Comparison of ENCODE assay signal across 17 cellular contexts in the genomic region with DNA sequence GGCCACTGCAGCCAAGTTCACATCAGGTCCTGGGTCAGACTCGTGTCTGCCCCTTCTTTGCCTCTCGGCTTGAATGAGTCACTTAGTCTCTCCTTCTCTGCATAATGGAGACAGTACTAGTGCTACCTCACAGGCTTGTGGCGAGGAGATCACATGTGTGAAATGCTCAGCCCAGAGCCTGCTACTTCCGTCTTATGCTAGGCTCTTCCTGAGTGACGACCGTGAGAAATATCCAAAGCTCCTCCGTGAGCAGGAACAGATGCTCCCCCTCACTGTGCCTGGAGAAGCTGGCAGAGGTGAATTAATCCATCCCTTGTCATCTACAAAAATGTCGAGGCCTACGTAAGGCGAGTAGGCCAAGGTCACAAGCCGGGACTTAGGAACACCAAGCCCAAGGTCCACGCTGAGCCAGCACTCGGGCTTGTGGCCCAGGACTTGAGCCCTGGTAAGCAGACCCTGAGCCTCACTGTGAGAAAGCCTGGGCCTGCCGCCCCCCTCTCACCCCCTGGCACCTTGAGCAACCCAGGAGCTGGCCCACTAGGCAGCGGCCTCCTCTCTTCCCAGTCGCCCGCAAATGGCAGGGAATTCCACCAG. TPM values are rescaled to one million over a fixed set of nuclear protein-coding genes. Genes with fewer than 3 reads are reported as not detected.
DNase-seq lines count a peak whose midpoint lies in the region; ATAC-seq lines count a peak whose summit lies in the region.
"Had no signal": no experiment of that assay in that cellular context is flagged by ENCODE, and none has a peak within 500 bp of the region (broad histone marks: within the 10 kb centered on the region; RNA-seq: fewer than 3 reads in every experiment).

No MANE protein-coding gene starts in this region.

- DNase-seq in NOMO-1 treated with DMSO at 0.1 percent for 48 hours (lab: John Stamatoyannopoulos, UW; ENCODE audit: unreplicated experiment) (peak; percentile 17), NOMO-1 (lab: John Stamatoyannopoulos, UW; ENCODE audit: unreplicated experiment in 2 of 2) (no peak), SJSA1 (ENCODE audit: low read depth in 1 of 2, low spot score in 2 of 2) (peak; percentile 69 to 76), SKM-1 (lab: John Stamatoyannopoulos, UW; ENCODE audit: unreplicated experiment) (no peak)
- peak; percentile 16 to 37 (median 19) for DNase-seq in effector memory CD8-positive, alpha-beta T cell
- DNase-seq in stimulated activated effector memory CD8-positive, alpha-beta T cell treated with anti-CD3 and anti-CD28 coated beads, Interleukin-12 subunit alpha, Interleukin-12 subunit beta, amount 100 ng/mL, for 72 hours (ENCODE audit: low spot score in 2 of 2): no peak
- no peak for DNase-seq in activated CD4-positive, CD25-positive, alpha-beta regulatory T cell (lab: John Stamatoyannopoulos, UW)
- DNase-seq: effector CD4-positive, alpha-beta T cell; left cardiac atrium; NCI-H1092 treated with DMSO at 0.1 percent for 48 hours; NCI-H446 had no signal

- H3K4me1 Mint-ChIP-seq in effector memory CD8-positive, alpha-beta T cell (ENCODE audit: low read depth in 2 of 2): peaks cover 15 to 20% of the 10 kb centered on the region in 2 donors
- H3K4me1 Mint-ChIP-seq in stimulated activated effector memory CD8-positive, alpha-beta T cell treated with anti-CD3 and anti-CD28 coated beads, Interleukin-12 subunit alpha, Interleukin-12 subunit beta, amount 100 ng/mL, for 72 hours: peaks cover 24% of the 10 kb centered on the region

- H3K9me3 ChIP-seq in SJSA1 (replicated peaks): no peaks in the 10 kb centered on the region
- H3K9me3 ChIP-seq: gastroesophageal sphincter, thoracic aorta had no signal

- H3K27me3 ChIP-seq in SJSA1 (replicated peaks): no peaks in the 10 kb centered on the region

- no peak overlapping the region for H3K4me3 ChIP-seq in SJSA1
- H3K4me3 ChIP-seq: gastroesophageal sphincter, thoracic aorta had no signal

- peaks cover 8 to 24% of the 10 kb centered on the region in 2 donors for H3K27me3 Mint-ChIP-seq in effector memory CD8-positive, alpha-beta T cell

- peak overlapping the region; percentile 84 for H3K27ac ChIP-seq in SJSA1
- H3K27ac ChIP-seq: gastroesophageal sphincter, thoracic aorta had no signal

- no peaks in the 10 kb centered on the region for H3K36me3 Mint-ChIP-seq in effector memory CD8-positive, alpha-beta T cell (ENCODE audit: insufficient read depth)
- H3K36me3 Mint-ChIP-seq in stimulated activated effector memory CD8-positive, alpha-beta T cell treated with anti-CD3 and anti-CD28 coated beads, Interleukin-12 subunit alpha, Interleukin-12 subunit beta, amount 100 ng/mL, for 72 hours: no peaks in the 10 kb centered on the region

- peaks cover 44% of the 10 kb centered on the region for H3K4me1 ChIP-seq in SJSA1 (replicated peaks)

- no peaks in the 10 kb centered on the region for H3K9me3 Mint-ChIP-seq in effector memory CD8-positive, alpha-beta T cell
- H3K9me3 Mint-ChIP-seq in stimulated activated effector memory CD8-positive, alpha-beta T cell treated with anti-CD3 and anti-CD28 coated beads, Interleukin-12 subunit alpha, Interleukin-12 subunit beta, amount 100 ng/mL, for 72 hours: no peaks in the 10 kb centered on the region

- peak overlapping the region; percentile 29 to 85 for H3K27ac Mint-ChIP-seq in effector memory CD8-positive, alpha-beta T cell
- H3K27ac Mint-ChIP-seq in stimulated activated effector memory CD8-positive, alpha-beta T cell treated with anti-CD3 and anti-CD28 coated beads, Interleukin-12 subunit alpha, Interleukin-12 subunit beta, amount 100 ng/mL, for 72 hours: peak overlapping the region; percentile 48
- H3K27ac Mint-ChIP-seq: nephron had no signal

- no peaks in the 10 kb centered on the region; the same call in 1 of the 2 replicates for H3K36me3 ChIP-seq in SJSA1
- H3K36me3 ChIP-seq: gastroesophageal sphincter, thoracic aorta had no signal

- H3K4me3 Mint-ChIP-seq in effector memory CD8-positive, alpha-beta T cell: peak overlapping the region in 1 of 2 donors; percentile 46
- no peak overlapping the region for H3K4me3 Mint-ChIP-seq in stimulated activated effector memory CD8-positive, alpha-beta T cell treated with anti-CD3 and anti-CD28 coated beads, Interleukin-12 subunit alpha, Interleukin-12 subunit beta, amount 100 ng/mL, for 72 hours

- peak; percentile 91 for ATAC-seq in effector memory CD8-positive, alpha-beta T cell (replicated peaks)
- peak; percentile 84 for ATAC-seq in stimulated activated effector memory CD8-positive, alpha-beta T cell treated with anti-CD3 and anti-CD28 coated beads, Interleukin-12 subunit alpha, Interleukin-12 subunit beta, amount 100 ng/mL, for 72 hours
- no peak for ATAC-seq in HG02973 (IDR thresholded peaks at IDR 0.05; ENCODE audit: unreplicated experiment)
- ATAC-seq: gastroesophageal sphincter, left cardiac atrium had no signal

RNA-seq across cellular contexts. Expression of a gene that starts 17.9 kb away (rescaled TPM):
- 0.05 and 0.09 TPM in 2 replicates for total RNA-seq in SJSA1 (2014; rRNA removed; shearing (Covaris generic))
- total RNA-seq: H4 had no signal

RNA-seq across cellular contexts. Expression of a gene that starts 26.1 kb away (rescaled TPM):
- 11.4 and 13.6 TPM in 2 replicates for total RNA-seq in SJSA1 (2014; rRNA removed; shearing (Covaris generic))
- total RNA-seq: skeletal muscle tissue, thoracic aorta had no signal

RNA-seq across cellular contexts. Expression of a gene that starts 51.0 kb away (rescaled TPM):
- 34.8 and 61.9 TPM in 2 replicates for total RNA-seq in SJSA1 (2014; rRNA removed; shearing (Covaris generic))

Comparison
In these comparisons a context has a peak if more than half of its experiments do, and no peak if none do; other contexts are left out.
1. DNase-seq: peak in NOMO-1 treated with DMSO at 0.1 percent for 48 hours (single experiment), SJSA1 (2 of 2) and effector memory CD8-positive, alpha-beta T cell (3 of 3); none in NOMO-1 (0 of 2), stimulated activated effector memory CD8-positive, alpha-beta T cell treated with anti-CD3 and anti-CD28 coated beads, Interleukin-12 subunit alpha, Interleukin-12 subunit beta, amount 100 ng/mL, for 72 hours (0 of 2), SKM-1 (single experiment) and activated CD4-positive, CD25-positive, alpha-beta regulatory T cell (0 of 4).